Comparison of ENCODE assay signal across 7 cellular contexts in the genomic region with DNA sequence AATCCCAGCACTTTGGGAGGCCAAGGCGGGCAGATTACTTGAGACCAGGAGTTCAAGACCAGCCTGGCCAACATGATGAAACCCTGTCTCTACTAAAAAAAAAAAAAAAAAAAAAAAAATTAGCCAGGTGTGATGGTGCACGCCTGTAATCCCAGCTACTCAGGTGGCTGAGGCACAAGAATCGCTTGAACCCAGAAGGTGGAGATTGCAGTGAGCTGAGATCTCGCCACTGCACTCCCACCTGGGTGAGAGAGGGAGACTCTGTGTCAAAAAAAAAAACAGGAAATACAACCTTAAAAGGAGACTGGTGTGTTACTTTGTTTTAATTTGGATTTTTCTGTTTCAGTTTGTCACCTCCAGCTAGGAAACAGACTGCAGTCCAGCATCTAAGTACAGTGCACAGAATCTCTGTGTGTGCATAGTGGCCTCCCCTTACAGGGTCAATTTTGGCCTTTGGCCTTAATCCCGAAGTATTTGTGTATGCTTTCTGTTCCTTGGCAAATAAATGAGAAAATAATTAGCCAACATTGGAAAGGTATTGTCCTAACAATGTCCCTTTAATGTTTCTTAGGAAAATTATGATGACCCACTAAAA.
A peak's percentile ranks its signal among the peaks of the same experiment; 100 is the strongest.
DNase-seq lines count a peak whose midpoint lies in the region; TF ChIP-seq lines count a peak whose summit lies in the region.
"Not testable (repeated sequence)": the region's sequence is repeated elsewhere in the genome, so short reads cannot be mapped to it uniquely, and the experiment has no call there.

No MANE protein-coding gene starts in this region.

- H3K9me3 ChIP-seq in MM.1S (replicated peaks; ENCODE audit: insufficient read depth, low read length), result not testable (repeated sequence)

- H3K4me1 ChIP-seq in MM.1S (ENCODE audit: low read length), result not testable (repeated sequence)

- H3K4me3 Mint-ChIP-seq in chondrocyte (ENCODE audit: unreplicated experiment), result not testable (repeated sequence)

- H3K9me2 ChIP-seq in MM.1S (replicated peaks; ENCODE audit: insufficient read depth, low read length), result not testable (repeated sequence)

- not testable (repeated sequence) for H3K9me3 Mint-ChIP-seq in chondrocyte (ENCODE audit: low read depth)

- H3K79me2 ChIP-seq in MM.1S (ENCODE audit: low read length), result not testable (repeated sequence)

- H3K27ac Mint-ChIP-seq in chondrocyte (ENCODE audit: unreplicated experiment), result not testable (repeated sequence)

- H3K4me2 ChIP-seq in MM.1S (ENCODE audit: low read depth, low read length), result peak overlapping the region; percentile 6; the same call in 1 of the 2 replicates

- intact Hi-C loops in cardiac septum (cut with DNase I), result not testable (repeated sequence)

- not testable (repeated sequence) for H3K36me3 Mint-ChIP-seq in chondrocyte (ENCODE audit: low read depth)

- DNase-seq in MM.1S (peak; percentile 43), RPMI8226 (peak; percentile 75), chondrocyte (ENCODE audit: low spot score) (peak; percentile 86), cardiac septum (ENCODE audit: low spot score) (peak; percentile 44), mesenteric fat pad (ENCODE audit: low spot score) (peak; percentile 74)
- DNase-seq in activated T-cell treated with anti-CD3 and anti-CD28 coated beads, Interleukin-2, amount 50 U/mL, for 1 hour, result peak; percentile 1

- H3K27ac ChIP-seq in 22Rv1 (peak overlapping the region; percentile 80), MM.1S (ENCODE audit: low read length) (peak overlapping the region; percentile 0; the same call in 1 of the 2 replicates)

- not testable (repeated sequence) for H3K9ac ChIP-seq in MM.1S (ENCODE audit: low read length)

- H3K4me3 ChIP-seq in MM.1S (ENCODE audit: low read length), result not testable (repeated sequence)

- H3K27me3 Mint-ChIP-seq in chondrocyte (ENCODE audit: low read depth), result not testable (repeated sequence)

- TF ChIP-seq CTCF in 22Rv1 (IDR thresholded peaks at IDR 0.05); MM.1S (IDR thresholded peaks at IDR 0.05; ENCODE audit: low read length); chondrocyte (IDR thresholded peaks at IDR 0.05): not testable (repeated sequence)

- H2AFZ ChIP-seq in MM.1S (ENCODE audit: low read length), result not testable (repeated sequence)

- not testable (repeated sequence) for H3K4me1 Mint-ChIP-seq in chondrocyte (ENCODE audit: low read depth)

- H3K27me3 ChIP-seq in MM.1S (replicated peaks; ENCODE audit: insufficient read depth, low read length), result not testable (repeated sequence)

- not testable (repeated sequence) for H3K36me3 ChIP-seq in MM.1S (replicated peaks; ENCODE audit: insufficient read depth, low read length)

- not testable (repeated sequence) for H4K20me1 ChIP-seq in MM.1S (ENCODE audit: insufficient read depth, low read length)

- H3F3A ChIP-seq in MM.1S (ENCODE audit: insufficient read depth, low read length), result not testable (repeated sequence)

Comparison
In these comparisons a context has a peak if more than half of its experiments do, and no peak if none do; other contexts are left out.
1. DNase-seq: peak in every context shown above with its lines; median percentile 86 in chondrocyte; 75 in RPMI8226; 74 in mesenteric fat pad; 44 in cardiac septum; 43 in MM.1S; 1 in activated T-cell treated with anti-CD3 and anti-CD28 coated beads, Interleukin-2, amount 50 U/mL, for 1 hour.